Comparison of ENCODE assay signal across 15 cellular contexts in the genomic region with DNA sequence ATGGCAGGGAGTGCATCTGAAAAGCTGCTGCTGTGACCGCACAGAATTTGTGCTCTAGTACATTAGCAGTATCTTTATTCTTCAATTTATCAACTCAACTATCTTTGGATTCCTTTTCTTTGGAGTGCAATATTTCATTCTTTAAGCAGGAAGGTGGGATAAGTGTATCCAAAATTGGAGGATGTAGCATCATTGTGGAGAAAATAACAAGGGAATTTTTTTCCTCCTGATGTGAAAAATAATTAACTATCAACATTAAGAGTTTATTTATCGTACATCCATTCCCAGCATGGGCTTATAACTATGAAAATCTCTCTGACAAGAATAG. TPM values are rescaled to one million over a fixed set of nuclear protein-coding genes. Genes with fewer than 3 reads are reported as not detected.
DNase-seq lines count a peak whose midpoint lies in the region; TF ChIP-seq lines count a peak whose summit lies in the region.
"Had no signal": no experiment of that assay in that cellular context is flagged by ENCODE, and none has a peak within 500 bp of the region (broad histone marks: within the 10 kb centered on the region; RNA-seq: fewer than 3 reads in every experiment).

No MANE protein-coding gene starts in this region.

- DNase-seq in MG63 (no peak), mammary epithelial cell (no peak), DMS153 (lab: John Stamatoyannopoulos, UW) (no peak), NCI-H1930 (lab: John Stamatoyannopoulos, UW) (no peak), NCI-H69 (lab: John Stamatoyannopoulos, UW) (no peak)
- DNase-seq: activated CD4-positive, alpha-beta T cell treated with anti-CD3 and anti-CD28 coated beads for 36 hours; activated naive CD4-positive, alpha-beta T cell treated with anti-CD3 and anti-CD28 coated beads, Interleukin-2, amount 50 U/mL, for 16 hours; central memory CD4-positive, alpha-beta T cell; DMS79; hypothalamus; stimulated activated naive CD8-positive, alpha-beta T cell treated with anti-CD3 and anti-CD28 coated beads, Interleukin-15, amount 100 ng/mL, for 72 hours; T-helper 2 cell had no signal

- no peak for TF ChIP-seq CTCF in mammary epithelial cell (conservative IDR thresholded peaks at IDR 0.05 in 1 of 2, IDR thresholded peaks at IDR 0.05 in 1 of 2; ENCODE audit: extremely low read depth in 1 of 2, insufficient read depth in 1 of 2, low read depth in 1 of 2, low read length in 2 of 2)

- no peaks in the 10 kb centered on the region for H4K20me1 ChIP-seq in mammary epithelial cell (ENCODE audit: insufficient read depth, low read length)

- in situ Hi-C loops in mammary epithelial cell (cut with MboI; ENCODE audit: low sequenced_read_pairs in 2 of 2) = no loop called here

- H3K27ac ChIP-seq in mammary epithelial cell (ENCODE audit: insufficient read depth, low read depth, low read length) = no peak overlapping the region
- peak overlapping the region; percentile 86 for H3K27ac ChIP-seq in skeletal muscle tissue (ENCODE audit: low read depth, low read length)

- BruUV-seq in mammary epithelial cell (replicated peaks; lab: Mats Ljungman, UMichigan) = no TSS peak

- intact Hi-C loops in mammary epithelial cell (cut with micrococcal nuclease) = no loop called here

- peak overlapping the region; percentile 82 for H2AFZ ChIP-seq in mammary epithelial cell (ENCODE audit: low read depth, low read length)

- dilution Hi-C loops in mammary epithelial cell (cut with HindIII; ENCODE audit: low sequenced_read_pairs) = no loop called here

- WGBS in mammary epithelial cell (ENCODE audit: low coverage, missing lambda C conversion rate) = 100% methylated on average over 2 of the region's 2 CpGs

- CTCF ChIA-PET in mammary epithelial cell (lab: Charles Lee; ENCODE audit: low non-redundant PET) = no interaction called here

- peaks cover 15% of the 10 kb centered on the region for H3K4me1 ChIP-seq in mammary epithelial cell (ENCODE audit: insufficient read depth, low read length)
- H3K4me1 ChIP-seq in iPS-15b (ENCODE audit: control insufficient read depth, insufficient read depth, low read length) = no peaks in the 10 kb centered on the region
- peaks cover 24 to 35% (median 27%) of the 10 kb centered on the region in 3 donors for H3K4me1 ChIP-seq in skeletal muscle tissue (ENCODE audit: control insufficient read depth in 3 of 3, insufficient read depth in 3 of 3, low read length in 3 of 3)

- H3K9me3 ChIP-seq in MG63 (no peaks in the 10 kb centered on the region), mammary epithelial cell (replicated peaks; ENCODE audit: insufficient read depth, low read length) (no peaks in the 10 kb centered on the region), iPS-15b (ENCODE audit: control insufficient read depth, insufficient read depth, low read length) (no peaks in the 10 kb centered on the region), skeletal muscle tissue (ENCODE audit: control insufficient read depth in 3 of 3, low read length in 3 of 3) (no peaks in the 10 kb centered on the region)

- H3K4me3 ChIP-seq in MG63 (peak overlapping the region; percentile 35), mammary epithelial cell (replicated peaks in 1 of 3; ENCODE audit: insufficient read depth in 1 of 3, low read depth in 2 of 3, low read length in 3 of 3) (no peak overlapping the region), iPS-15b (ENCODE audit: low read depth, low read length) (peak overlapping the region; percentile 48), skeletal muscle tissue (ENCODE audit: low read length in 3 of 3) (peak overlapping the region; percentile 51 to 69 (median 62))

- H3K36me3 ChIP-seq in MG63 (no peaks in the 10 kb centered on the region), mammary epithelial cell (ENCODE audit: insufficient read depth, low read length) (no peaks in the 10 kb centered on the region), iPS-15b (ENCODE audit: control insufficient read depth, insufficient read depth, low read length) (no peaks in the 10 kb centered on the region), skeletal muscle tissue (ENCODE audit: control insufficient read depth in 3 of 3, insufficient read depth in 3 of 3, low read length in 3 of 3) (peaks cover 0 to 3% (median 0%) of the 10 kb centered on the region in 3 donors)

- H3K4me2 ChIP-seq in mammary epithelial cell (ENCODE audit: insufficient read depth, low read depth, low read length) = peak overlapping the region; percentile 61

- no peak overlapping the region for H3K9ac ChIP-seq in mammary epithelial cell (ENCODE audit: insufficient read depth, low read length)
- H3K9ac ChIP-seq in iPS-15b (ENCODE audit: low read depth, low read length) = no peak overlapping the region
- peak overlapping the region in 2 of 3 donors; percentile 69 to 72 for H3K9ac ChIP-seq in skeletal muscle tissue (ENCODE audit: low read depth in 1 of 3, low read length in 3 of 3)

- H3K79me2 ChIP-seq in mammary epithelial cell (ENCODE audit: insufficient read depth, low read length) = no peaks in the 10 kb centered on the region

- H3K27me3 ChIP-seq in MG63 (no peaks in the 10 kb centered on the region), mammary epithelial cell (ENCODE audit: insufficient read depth, low read length) (no peaks in the 10 kb centered on the region), iPS-15b (ENCODE audit: control insufficient read depth, insufficient read depth, low read length) (peaks cover 10% of the 10 kb centered on the region), skeletal muscle tissue (ENCODE audit: control insufficient read depth in 3 of 3, insufficient read depth in 3 of 3, low read length in 3 of 3) (no peaks in the 10 kb centered on the region)

RNA-seq across cellular contexts. Expression of a gene that starts 25.5 kb away (rescaled TPM):
- total RNA-seq in MG63 (2014; rRNA removed; shearing (Covaris generic); ENCODE audit: low replicate concordance) = 28.3 and 41.5 TPM in 2 replicates
- total RNA-seq in mammary epithelial cell (1 to 10 TPM; 6.0 to 7.7 TPM), skeletal muscle tissue (37.6 TPM)
- polyA plus RNA-seq in mammary epithelial cell = 6.2 TPM
- not detected for polyA minus RNA-seq in mammary epithelial cell
- polyA plus RNA-seq: neural cell had no signal

Comparison
In these comparisons a context has a peak if more than half of its experiments do, and no peak if none do; other contexts are left out.
1. H3K4me3 ChIP-seq: peak in MG63 (single experiment), iPS-15b (single experiment) and skeletal muscle tissue (3 of 3); none in mammary epithelial cell (0 of 3).
2. H3K9ac ChIP-seq: peak in skeletal muscle tissue (2 of 3); none in mammary epithelial cell (single experiment) and iPS-15b (single experiment).